ENCODE assay signal across 11 cellular contexts in genomic region chr22:38125731-38126344, GRCh38.
A peak's percentile ranks its signal among the peaks of the same experiment; 100 is the strongest.
DNase-seq lines count a peak whose midpoint lies in the region; TF ChIP-seq lines count a peak whose summit lies in the region.
"Had no signal": no experiment of that assay in that cellular context is flagged by ENCODE, and none has a peak within 500 bp of the region (broad histone marks: within the 10 kb centered on the region; RNA-seq: fewer than 3 reads in every experiment).

No MANE protein-coding gene starts in this region.

- TF ChIP-seq CTCF in HEK293 (tag by site-specific recombination; IDR thresholded peaks at IDR 0.05) = no peak

- no peaks in the 10 kb centered on the region for H3K9me3 ChIP-seq in HEK293 (ENCODE audit: control insufficient read depth, insufficient read depth, low read depth, low read length)
- H3K9me3 ChIP-seq: Peyer's patch had no signal

- intact Hi-C loops in head of caudate nucleus (cut with DNase I) = no loop called here

- DNase-seq in NCI-H2171 treated with DMSO at 0.1 percent for 48 hours (lab: John Stamatoyannopoulos, UW) (peak; percentile 43), NCI-H2171 (lab: John Stamatoyannopoulos, UW) (no peak), head of caudate nucleus (peak in 38 of 42 donors; percentile 17 to 87 (median 62)), putamen (ENCODE audit: low spot score) (peak; percentile 52), NCI-H748 treated with DMSO at 0.1 percent for 48 hours (lab: John Stamatoyannopoulos, UW) (no peak)
- DNase-seq in activated T-cell treated with anti-CD3 and anti-CD28 coated beads, Interleukin-2, amount 50 U/mL, for 1 hour = no peak
- DNase-seq in stimulated activated CD8-positive, alpha-beta memory T cell treated with anti-CD3 and anti-CD28 coated beads, Interleukin-4, amount 100 ng/mL, for 48 hours = no peak
- DNase-seq: DMS53, SIG-M5 had no signal

- POLR2A ChIA-PET in HEK293 (lab: Yijun Ruan, JAX) = interaction anchor here (0.5 kb wide), 1 partner anchor 11 kb away, joined by 3 read pairs; no protein-coding TSS in a partner anchor

- H3K27ac ChIP-seq in HEK293 (ENCODE audit: extremely low read depth, low read depth, low read length) = no peak overlapping the region
- H3K27ac ChIP-seq: Peyer's patch had no signal

- no peak overlapping the region for H3K4me3 ChIP-seq in HEK293 (ENCODE audit: low read depth, low read length)
- H3K4me3 ChIP-seq: Peyer's patch had no signal

- no peaks in the 10 kb centered on the region for H3K4me1 ChIP-seq in HEK293 (ENCODE audit: control insufficient read depth, insufficient read depth, low read length)
- H3K4me1 ChIP-seq: Peyer's patch had no signal

- CTCF ChIA-PET in HEK293 (lab: Yijun Ruan, JAX) = interaction anchor here (0.6 kb wide), 1 partner anchor 218 kb away, joined by 7 read pairs; no protein-coding TSS in a partner anchor

- H3K36me3 ChIP-seq in HEK293 (ENCODE audit: control insufficient read depth in 2 of 2, insufficient read depth in 1 of 2, low read length in 2 of 2) = peaks cover 0 to 21% of the 10 kb centered on the region in 2 experiments; a peak in 2 of 3 replicates

TF ChIP-seq in HEK293, 187 proteins besides CTCF, POLR2A, EP300 and RAD21:
- TF ChIP-seq ZFHX2 (tag by site-specific recombination; conservative IDR thresholded peaks at IDR 0.05) (0 out of 2 replicates have a peak, but pooled peaks have one; percentile 10), ZNF791 (tag by site-specific recombination; IDR thresholded peaks at IDR 0.05) (no peak)

Comparison
In these comparisons a context has a peak if more than half of its experiments do, and no peak if none do; other contexts are left out.
1. DNase-seq: peak in NCI-H2171 treated with DMSO at 0.1 percent for 48 hours (single experiment), head of caudate nucleus (38 of 42) and putamen (single experiment); none in NCI-H2171 (single experiment), NCI-H748 treated with DMSO at 0.1 percent for 48 hours (single experiment), activated T-cell treated with anti-CD3 and anti-CD28 coated beads, Interleukin-2, amount 50 U/mL, for 1 hour (single experiment) and stimulated activated CD8-positive, alpha-beta memory T cell treated with anti-CD3 and anti-CD28 coated beads, Interleukin-4, amount 100 ng/mL, for 48 hours (single experiment).